In genomic region chr1:242005866-242006565, GRCh38 we compare ENCODE assay signal across 26 cellular contexts. TPM values are rescaled to one million over a fixed set of nuclear protein-coding genes. Genes with fewer than 3 reads are reported as not detected.
A peak's percentile ranks its signal among the peaks of the same experiment; 100 is the strongest.
DNase-seq lines count a peak whose midpoint lies in the region; ATAC-seq and TF ChIP-seq lines count a peak whose summit lies in the region.
"Had no signal": no experiment of that assay in that cellular context is flagged by ENCODE, and none has a peak within 500 bp of the region (broad histone marks: within the 10 kb centered on the region; RNA-seq: fewer than 3 reads in every experiment).

No MANE protein-coding gene starts in this region.

- peaks cover 5% of the 10 kb centered on the region for H3K4me1 ChIP-seq in osteoblast (ENCODE audit: insufficient read depth, low read length)
- H3K4me1 ChIP-seq: parathyroid adenoma had no signal

- H3K4me3 ChIP-seq in osteoblast (ENCODE audit: insufficient read depth, low read length) = no peak overlapping the region

- no peak overlapping the region for H2AFZ ChIP-seq in osteoblast (ENCODE audit: low read length)
- H2AFZ ChIP-seq: parathyroid adenoma had no signal

- no peaks in the 10 kb centered on the region for H3K36me3 ChIP-seq in osteoblast (ENCODE audit: insufficient read depth, low read length)

- no peak overlapping the region for H3K27ac ChIP-seq in osteoblast (ENCODE audit: low read depth, low read length)
- H3K27ac ChIP-seq: parathyroid adenoma had no signal

- no peaks in the 10 kb centered on the region for H3K79me2 ChIP-seq in osteoblast (ENCODE audit: insufficient read depth, low read length)
- H3K79me2 ChIP-seq: parathyroid adenoma had no signal

- H3K4me2 ChIP-seq in osteoblast (ENCODE audit: insufficient read depth, low read length) = no peak overlapping the region

- H3K9me3 ChIP-seq in osteoblast (ENCODE audit: low read depth, low read length) = no peaks in the 10 kb centered on the region

- TF ChIP-seq CTCF in osteoblast (IDR thresholded peaks at IDR 0.05; ENCODE audit: extremely low read depth, low read depth, low read length) = no peak

- DNase-seq in EH (ENCODE audit: low read depth) = peak; percentile 69
- peak; percentile 26 for DNase-seq in LHCN-M2 (ENCODE audit: low read depth)
- DNase-seq in astrocyte of the hippocampus (ENCODE audit: low read depth, low spot score) = peak; percentile 37
- DNase-seq in osteoblast (ENCODE audit: insufficient read length, low spot score, missing footprints) = peak; percentile 2
- no peak for DNase-seq in NCI-H345 (lab: John Stamatoyannopoulos, UW)
- DNase-seq: activated CD4-positive, alpha-beta memory T cell treated with anti-CD3 and anti-CD28 coated beads, Interleukin-2, amount 10 ng/mL, durations not matched to agents 7 days and 5 days; activated effector memory CD4-positive, alpha-beta T cell treated with anti-CD3 and anti-CD28 coated beads, Interleukin-2, amount 50 U/mL, for 16 hours; activated T-cell treated with anti-CD3 and anti-CD28 coated beads for 4 hours; C1 segment of cervical spinal cord; cortex of kidney; NCI-H1417; NCI-H2107; NCI-H524 treated with DMSO at 0.1 percent for 48 hours; stimulated activated CD4-positive, alpha-beta T cell treated with anti-CD3 and anti-CD28 coated beads, Interleukin-15, amount 100 ng/mL, for 24 hours; stimulated activated CD8-positive, alpha-beta memory T cell treated with anti-CD3 and anti-CD28 coated beads, Interleukin-4, amount 100 ng/mL, for 48 hours had no signal

- H3K27me3 ChIP-seq in osteoblast (ENCODE audit: insufficient read depth, low read length) = no peaks in the 10 kb centered on the region

- no peaks in the 10 kb centered on the region for H4K20me1 ChIP-seq in osteoblast (ENCODE audit: insufficient read depth, low read length)

- no peak for ATAC-seq in GM21390 (IDR thresholded peaks at IDR 0.05; ENCODE audit: unreplicated experiment)
- ATAC-seq in HG03565 (IDR thresholded peaks at IDR 0.05; ENCODE audit: unreplicated experiment) = no peak
- no peak for ATAC-seq in GM21526 (IDR thresholded peaks at IDR 0.05; ENCODE audit: low FRiP score, unreplicated experiment)
- ATAC-seq: activated CD4-positive, CD25-positive, alpha-beta regulatory T cell treated with anti-CD3 and anti-CD28 coated beads, Interleukin-2, amount 50 U/mL, for 24 hours; natural killer cell treated with Interleukin-12 subunit alpha and Interleukin-12 subunit beta and Interleukin-15 and Interleukin-18, amount 100 ng/mL, for 72 hours had no signal

RNA-seq across cellular contexts. Expression of gene MAP1LC3C, which starts 7.1 kb away (rescaled TPM):
- total RNA-seq in LHCN-M2 (2014; rRNA removed) (1.0 and 2.6 TPM in 2 replicates), osteoblast (under 0.01 and 0.29 TPM in 2 replicates)
- 2.0 TPM for polyA plus RNA-seq in LHCN-M2 (2012)
- total RNA-seq: activated CD4-positive, alpha-beta memory T cell treated with anti-CD3 and anti-CD28 coated beads, Interleukin-2, amount 10 ng/mL, durations not matched to agents 7 days and 5 days; MCF 10A; natural killer cell treated with Interleukin-12 subunit alpha and Interleukin-12 subunit beta and Interleukin-15 and Interleukin-18, amount 100 ng/mL, for 72 hours had no signal

RNA-seq across cellular contexts. Expression of gene BECN2, which starts 48.4 kb away (rescaled TPM):
- total RNA-seq in LHCN-M2 (2014; rRNA removed) (not detected in 2 replicates), osteoblast (not detected in 2 replicates)
- polyA plus RNA-seq in LHCN-M2 (2012) = not detected
- total RNA-seq: activated CD4-positive, alpha-beta memory T cell treated with anti-CD3 and anti-CD28 coated beads, Interleukin-2, amount 10 ng/mL, durations not matched to agents 7 days and 5 days; fibroblast of lung; G401; MCF 10A; mesothelial cell of epicardium; natural killer cell treated with Interleukin-12 subunit alpha and Interleukin-12 subunit beta and Interleukin-15 and Interleukin-18, amount 100 ng/mL, for 72 hours; sciatic nerve had no signal
- polyA plus RNA-seq: fibroblast of lung had no signal
